ENCODE assay signal across 11 cellular contexts in genomic region chr6:122289721-122290501, GRCh38.
DNase-seq lines count a peak whose midpoint lies in the region; ATAC-seq and TF ChIP-seq lines count a peak whose summit lies in the region.
"Had no signal": no experiment of that assay in that cellular context is flagged by ENCODE, and none has a peak within 500 bp of the region (broad histone marks: within the 10 kb centered on the region; RNA-seq: fewer than 3 reads in every experiment).

No MANE protein-coding gene starts in this region.

- CTCF ChIA-PET in HEK293T (lab: Yijun Ruan, JAX): interaction anchor here (0.9 to 1.0 kb wide), 2 partner anchors 33 to 237 kb away, joined by 3 read pairs; no protein-coding TSS in a partner anchor

- peak; percentile 56; the same call in 2 of the 3 replicates for ATAC-seq in SK-N-SH treated with all-trans-retinoic acid at 6 μM for 48 hours
- ATAC-seq in GM21529 (IDR thresholded peaks at IDR 0.05; ENCODE audit: unreplicated experiment): no peak
- no peak for ATAC-seq in GM18511 (IDR thresholded peaks at IDR 0.05; ENCODE audit: unreplicated experiment)
- no peak for ATAC-seq in GM21576 (IDR thresholded peaks at IDR 0.05; ENCODE audit: unreplicated experiment)
- ATAC-seq: esophagus mucosa had no signal

- DNase-seq in AG08396 (ENCODE audit: low spot score): peak; percentile 10
- peak; percentile 37 for DNase-seq in HEK293T (ENCODE audit: extremely low spot score)
- DNase-seq in hippocampal formation (lab: John Stamatoyannopoulos, UW): peak; percentile 0 to 58
- no peak for DNase-seq in stimulated activated CD4-positive, alpha-beta T cell treated with anti-CD3 and anti-CD28 coated beads, Interleukin-2, amount 100 ng/mL, for 48 hours
- DNase-seq: activated CD4-positive, alpha-beta memory T cell treated with anti-CD3 and anti-CD28 coated beads for 36 hours; MM.1S had no signal

- POLR2A ChIA-PET in HEK293T (lab: Yijun Ruan, JAX): no interaction called here

TF ChIP-seq in HEK293T, 16 proteins besides CTCF, POLR2A, EP300 and RAD21:
- no peak for TF ChIP-seq ARNT (IDR thresholded peaks at IDR 0.05)
- no peak for TF ChIP-seq HDGF (IDR thresholded peaks at IDR 0.05; ENCODE audit: borderline replicate concordance)
- TF ChIP-seq, protein P1, sequence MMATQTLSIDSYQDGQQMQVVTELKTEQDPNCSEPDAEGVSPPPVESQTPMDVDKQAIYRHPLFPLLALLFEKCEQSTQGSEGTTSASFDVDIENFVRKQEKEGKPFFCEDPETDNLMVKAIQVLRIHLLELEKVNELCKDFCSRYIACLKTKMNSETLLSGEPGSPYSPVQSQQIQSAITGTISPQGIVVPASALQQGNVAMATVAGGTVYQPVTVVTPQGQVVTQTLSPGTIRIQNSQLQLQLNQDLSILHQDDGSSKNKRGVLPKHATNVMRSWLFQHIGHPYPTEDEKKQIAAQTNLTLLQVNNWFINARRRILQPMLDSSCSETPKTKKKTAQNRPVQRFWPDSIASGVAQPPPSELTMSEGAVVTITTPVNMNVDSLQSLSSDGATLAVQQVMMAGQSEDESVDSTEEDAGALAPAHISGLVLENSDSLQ (IDR thresholded peaks at IDR 0.05): peak; percentile 82

TF ChIP-seq in SK-N-SH treated with all-trans-retinoic acid at 6 μM for 48 hours, 23 proteins besides CTCF, POLR2A, EP300 and RAD21:
- TF ChIP-seq ZNF70 (CRISPR knock-in tag; IDR thresholded peaks at IDR 0.05) (no peak), RARB (CRISPR knock-in tag; IDR thresholded peaks at IDR 0.05) (no peak), GLIS3 (CRISPR knock-in tag; IDR thresholded peaks at IDR 0.05) (no peak), ZFP3 (CRISPR knock-in tag; IDR thresholded peaks at IDR 0.05) (no peak), POU6F1 (CRISPR knock-in tag; IDR thresholded peaks at IDR 0.05; ENCODE audit: borderline replicate concordance, low read depth) (no peak), SNAI2 (CRISPR knock-in tag; IDR thresholded peaks at IDR 0.05) (no peak), ISL1 (CRISPR knock-in tag; IDR thresholded peaks at IDR 0.05) (no peak), CREB5 (CRISPR knock-in tag; IDR thresholded peaks at IDR 0.05; ENCODE audit: low read depth) (no peak), ESRRG (CRISPR knock-in tag; IDR thresholded peaks at IDR 0.05) (no peak), ZFP30 (CRISPR knock-in tag; IDR thresholded peaks at IDR 0.05) (no peak), ZC3H10 (CRISPR knock-in tag; IDR thresholded peaks at IDR 0.05) (no peak), TSHZ2 (CRISPR knock-in tag; IDR thresholded peaks at IDR 0.05) (no peak), TOX (CRISPR knock-in tag; IDR thresholded peaks at IDR 0.05; ENCODE audit: borderline replicate concordance) (no peak), PPARA (CRISPR knock-in tag; IDR thresholded peaks at IDR 0.05; ENCODE audit: borderline replicate concordance) (no peak), TCF4 (CRISPR knock-in tag; IDR thresholded peaks at IDR 0.05; ENCODE audit: borderline replicate concordance) (no peak), ZNF8 (CRISPR knock-in tag; IDR thresholded peaks at IDR 0.05) (no peak), OSR1 (CRISPR knock-in tag; IDR thresholded peaks at IDR 0.05) (no peak), PATZ1 (CRISPR knock-in tag; IDR thresholded peaks at IDR 0.05; ENCODE audit: borderline replicate concordance) (no peak)
- TF ChIP-seq, protein P2, sequence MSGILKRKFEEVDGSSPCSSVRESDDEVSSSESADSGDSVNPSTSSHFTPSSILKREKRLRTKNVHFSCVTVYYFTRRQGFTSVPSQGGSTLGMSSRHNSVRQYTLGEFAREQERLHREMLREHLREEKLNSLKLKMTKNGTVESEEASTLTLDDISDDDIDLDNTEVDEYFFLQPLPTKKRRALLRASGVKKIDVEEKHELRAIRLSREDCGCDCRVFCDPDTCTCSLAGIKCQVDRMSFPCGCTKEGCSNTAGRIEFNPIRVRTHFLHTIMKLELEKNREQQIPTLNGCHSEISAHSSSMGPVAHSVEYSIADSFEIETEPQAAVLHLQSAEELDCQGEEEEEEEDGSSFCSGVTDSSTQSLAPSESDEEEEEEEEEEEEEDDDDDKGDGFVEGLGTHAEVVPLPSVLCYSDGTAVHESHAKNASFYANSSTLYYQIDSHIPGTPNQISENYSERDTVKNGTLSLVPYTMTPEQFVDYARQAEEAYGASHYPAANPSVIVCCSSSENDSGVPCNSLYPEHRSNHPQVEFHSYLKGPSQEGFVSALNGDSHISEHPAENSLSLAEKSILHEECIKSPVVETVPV (CRISPR knock-in tag; IDR thresholded peaks at IDR 0.05): no peak

Comparison
In these comparisons a context has a peak if more than half of its experiments do, and no peak if none do; other contexts are left out.
1. DNase-seq: peak in AG08396 (single experiment), HEK293T (single experiment) and hippocampal formation (2 of 2); none in stimulated activated CD4-positive, alpha-beta T cell treated with anti-CD3 and anti-CD28 coated beads, Interleukin-2, amount 100 ng/mL, for 48 hours (0 of 2).